Comparison of ENCODE assay signal across 27 cellular contexts in genomic region chr22:36815558-36816337, GRCh38. TPM values are rescaled to one million over a fixed set of nuclear protein-coding genes. Genes with fewer than 3 reads are reported as not detected.
DNase-seq lines count a peak whose midpoint lies in the region; TF ChIP-seq lines count a peak whose summit lies in the region.
"Had no signal": no experiment of that assay in that cellular context is flagged by ENCODE, and none has a peak within 500 bp of the region (broad histone marks: within the 10 kb centered on the region; RNA-seq: fewer than 3 reads in every experiment).

No MANE protein-coding gene starts in this region.

- no peaks in the 10 kb centered on the region for H4K20me1 ChIP-seq in PC-9 (ENCODE audit: insufficient read depth)

- no peak overlapping the region for H3K27ac ChIP-seq in iPS-20b (ENCODE audit: low read length)
- H3K27ac ChIP-seq in parathyroid adenoma = peak overlapping the region; percentile 85
- no peak overlapping the region for H3K27ac ChIP-seq in PC-9
- H3K27ac ChIP-seq: foreskin keratinocyte, upper lobe of right lung had no signal

- no peak for TF ChIP-seq CTCF in brain (conservative IDR thresholded peaks at IDR 0.05)
- TF ChIP-seq CTCF in parathyroid adenoma (IDR thresholded peaks at IDR 0.05) = no peak
- no peak for TF ChIP-seq CTCF in PC-9 (conservative IDR thresholded peaks at IDR 0.05)

- H3K9me2 ChIP-seq in PC-9 (ENCODE audit: insufficient read depth) = no peaks in the 10 kb centered on the region

- H3K36me3 ChIP-seq in iPS-20b (ENCODE audit: insufficient read depth, low read depth, low read length) (no peaks in the 10 kb centered on the region), parathyroid adenoma (ENCODE audit: control insufficient read depth, insufficient read depth, low read length) (no peaks in the 10 kb centered on the region), PC-9 (ENCODE audit: low read depth) (no peaks in the 10 kb centered on the region)
- H3K36me3 ChIP-seq: upper lobe of right lung had no signal

- H2AFZ ChIP-seq in parathyroid adenoma = peak overlapping the region; percentile 68
- no peak overlapping the region for H2AFZ ChIP-seq in PC-9

- H3K4me1 ChIP-seq in iPS-20b (ENCODE audit: insufficient read depth, low read length) (peaks cover 7% of the 10 kb centered on the region), parathyroid adenoma (peaks cover 8% of the 10 kb centered on the region), PC-9 (replicated peaks; ENCODE audit: insufficient read depth) (0 out of 2 replicates have a peak, but pooled peaks cover 5% of the 10 kb centered on the region)
- H3K4me1 ChIP-seq: foreskin keratinocyte had no signal

- no peak for DNase-seq in activated naive CD4-positive, alpha-beta T cell treated with Interleukin-2 at 50 U/mL for 16 hours
- DNase-seq in PC-9 = no peak
- no peak for DNase-seq in SHP77 (lab: John Stamatoyannopoulos, UW)
- no peak for DNase-seq in activated CD4-positive, alpha-beta T cell treated with anti-CD3 and anti-CD28 coated beads, Interleukin-2, amount 10 ng/mL, durations not matched to agents 7 days and 5 days
- DNase-seq: 8988T; activated CD4-positive, alpha-beta T cell treated with anti-CD3 and anti-CD28 coated beads for 4 hours; DMS53; effector CD8-positive, alpha-beta T cell; foreskin keratinocyte; GF-D8; hippocampal formation; NCI-H1694 treated with DMSO at 0.1 percent for 48 hours; NCI-H524 treated with DMSO at 0.1 percent for 48 hours; upper lobe of right lung had no signal

- H3K27ac Mint-ChIP-seq in activated naive CD4-positive, alpha-beta T cell treated with anti-CD3 and anti-CD28 coated beads, Interleukin-2, amount 50 U/mL, for 24 hours = no peak overlapping the region
- H3K27ac Mint-ChIP-seq in brain = no peak overlapping the region
- H3K27ac Mint-ChIP-seq in activated CD4-positive, alpha-beta T cell treated with anti-CD3 and anti-CD28 coated beads, Interleukin-2, amount 10 ng/mL, durations not matched to agents 7 days and 5 days = no peak overlapping the region
- H3K27ac Mint-ChIP-seq: activated T-helper 1 cell treated with anti-CD3 and anti-CD28 coated beads, Interleukin-12 subunit alpha, Interleukin-12 subunit beta, Interleukin-2, Interleukin-4 antibody, amounts not matched to agents 30 ng/mL and 10 ng/mL and 1 ng/mL, durations not matched to agents 14 hours and 24 hours and 36 hours; stimulated activated effector memory CD8-positive, alpha-beta T cell treated with anti-CD3 and anti-CD28 coated beads, Interleukin-12 subunit alpha, Interleukin-12 subunit beta, amount 100 ng/mL, for 72 hours; T-helper 1 cell treated with Interleukin-12 subunit alpha and Interleukin-12 subunit beta and Interleukin-4 antibody, amounts not matched to agents 30 μg/mL and 1 μg/mL, for 36 hours had no signal

- POLR2A ChIA-PET in PC-9 (lab: Charles Lee; ENCODE audit: unreplicated experiment) = no interaction called here
- POLR2A ChIA-PET in activated CD4-positive, alpha-beta T cell treated with anti-CD3 and anti-CD28 coated beads, Interleukin-2, amount 10 ng/mL, durations not matched to agents 7 days and 5 days (lab: Charles Lee) = no interaction called here

- H3K4me1 Mint-ChIP-seq in activated naive CD4-positive, alpha-beta T cell treated with anti-CD3 and anti-CD28 coated beads, Interleukin-2, amount 50 U/mL, for 24 hours = peaks cover 19% of the 10 kb centered on the region
- peaks cover 18% of the 10 kb centered on the region for H3K4me1 Mint-ChIP-seq in brain
- peaks cover 4% of the 10 kb centered on the region for H3K4me1 Mint-ChIP-seq in activated CD4-positive, alpha-beta T cell treated with anti-CD3 and anti-CD28 coated beads, Interleukin-2, amount 10 ng/mL, durations not matched to agents 7 days and 5 days

- H3K9me3 Mint-ChIP-seq in activated naive CD4-positive, alpha-beta T cell treated with anti-CD3 and anti-CD28 coated beads, Interleukin-2, amount 50 U/mL, for 24 hours = no peaks in the 10 kb centered on the region
- peaks cover 0 to 3% (median 0%) of the 10 kb centered on the region in 5 experiments for H3K9me3 Mint-ChIP-seq in brain
- H3K9me3 Mint-ChIP-seq in activated CD4-positive, alpha-beta T cell treated with anti-CD3 and anti-CD28 coated beads, Interleukin-2, amount 10 ng/mL, durations not matched to agents 7 days and 5 days = no peaks in the 10 kb centered on the region
- H3K9me3 Mint-ChIP-seq: activated T-helper 1 cell treated with anti-CD3 and anti-CD28 coated beads, Interleukin-12 subunit alpha, Interleukin-12 subunit beta, Interleukin-2, Interleukin-4 antibody, amounts not matched to agents 30 ng/mL and 10 ng/mL and 1 ng/mL, durations not matched to agents 14 hours and 24 hours and 36 hours; stimulated activated effector memory CD8-positive, alpha-beta T cell treated with anti-CD3 and anti-CD28 coated beads, Interleukin-12 subunit alpha, Interleukin-12 subunit beta, amount 100 ng/mL, for 72 hours; T-helper 1 cell treated with Interleukin-12 subunit alpha and Interleukin-12 subunit beta and Interleukin-4 antibody, amounts not matched to agents 30 μg/mL and 1 μg/mL, for 36 hours had no signal

- H3K79me2 ChIP-seq in parathyroid adenoma (no peaks in the 10 kb centered on the region), PC-9 (ENCODE audit: low read depth) (no peaks in the 10 kb centered on the region)

- H3K27me3 ChIP-seq in iPS-20b (ENCODE audit: insufficient read depth, low read length) = peaks cover 79% of the 10 kb centered on the region
- H3K27me3 ChIP-seq in parathyroid adenoma (ENCODE audit: control insufficient read depth, insufficient read depth, low read length) = no peaks in the 10 kb centered on the region
- H3K27me3 ChIP-seq in PC-9 (ENCODE audit: insufficient read depth, low read depth) = peaks cover 80% of the 10 kb centered on the region

- BruUV-seq in PC-9 (replicated peaks; lab: Mats Ljungman, UMichigan) = no TSS peak

- H3K4me2 ChIP-seq in parathyroid adenoma (ENCODE audit: low read length) = peak overlapping the region; percentile 96
- no peak overlapping the region for H3K4me2 ChIP-seq in PC-9

- intact Hi-C loops in PC-9 (cut with micrococcal nuclease; ENCODE audit: unreplicated experiment) = no loop called here

- CTCF ChIA-PET in PC-9 (lab: Charles Lee) = no interaction called here
- CTCF ChIA-PET in activated CD4-positive, alpha-beta T cell treated with anti-CD3 and anti-CD28 coated beads, Interleukin-2, amount 10 ng/mL, durations not matched to agents 7 days and 5 days (lab: Charles Lee) = no interaction called here

- H3F3A ChIP-seq in PC-9 (ENCODE audit: insufficient read depth, low read depth) = no peaks in the 10 kb centered on the region

- H3K9ac ChIP-seq in iPS-20b (ENCODE audit: low read depth, low read length) (no peak overlapping the region), parathyroid adenoma (peak overlapping the region; percentile 19)

- peak overlapping the region; percentile 77; the same call in 1 of the 2 replicates for H3K4me3 ChIP-seq in iPS-20b (ENCODE audit: low read length)
- peak overlapping the region; percentile 94 for H3K4me3 ChIP-seq in parathyroid adenoma (ENCODE audit: low read depth, low read length)
- no peak overlapping the region for H3K4me3 ChIP-seq in PC-9

- peaks cover 36% of the 10 kb centered on the region for H3K27me3 Mint-ChIP-seq in activated naive CD4-positive, alpha-beta T cell treated with anti-CD3 and anti-CD28 coated beads, Interleukin-2, amount 50 U/mL, for 24 hours
- H3K27me3 Mint-ChIP-seq in brain = peaks cover 92% of the 10 kb centered on the region
- H3K27me3 Mint-ChIP-seq in activated CD4-positive, alpha-beta T cell treated with anti-CD3 and anti-CD28 coated beads, Interleukin-2, amount 10 ng/mL, durations not matched to agents 7 days and 5 days = peaks cover 75% of the 10 kb centered on the region

- H3K4me3 Mint-ChIP-seq in activated naive CD4-positive, alpha-beta T cell treated with anti-CD3 and anti-CD28 coated beads, Interleukin-2, amount 50 U/mL, for 24 hours = peak overlapping the region; percentile 16
- peak overlapping the region in 3 of 5 experiments; percentile 44 to 75 (median 70) for H3K4me3 Mint-ChIP-seq in brain
- no peak overlapping the region for H3K4me3 Mint-ChIP-seq in activated CD4-positive, alpha-beta T cell treated with anti-CD3 and anti-CD28 coated beads, Interleukin-2, amount 10 ng/mL, durations not matched to agents 7 days and 5 days
- H3K4me3 Mint-ChIP-seq: activated T-helper 1 cell treated with anti-CD3 and anti-CD28 coated beads, Interleukin-12 subunit alpha, Interleukin-12 subunit beta, Interleukin-2, Interleukin-4 antibody, amounts not matched to agents 30 ng/mL and 10 ng/mL and 1 ng/mL, durations not matched to agents 14 hours and 24 hours and 36 hours; stimulated activated effector memory CD8-positive, alpha-beta T cell treated with anti-CD3 and anti-CD28 coated beads, Interleukin-12 subunit alpha, Interleukin-12 subunit beta, amount 100 ng/mL, for 72 hours; T-helper 1 cell treated with Interleukin-12 subunit alpha and Interleukin-12 subunit beta and Interleukin-4 antibody, amounts not matched to agents 30 μg/mL and 1 μg/mL, for 36 hours had no signal

- H3K36me3 Mint-ChIP-seq in activated naive CD4-positive, alpha-beta T cell treated with anti-CD3 and anti-CD28 coated beads, Interleukin-2, amount 50 U/mL, for 24 hours = no peaks in the 10 kb centered on the region
- no peaks in the 10 kb centered on the region for H3K36me3 Mint-ChIP-seq in brain
- H3K36me3 Mint-ChIP-seq in activated CD4-positive, alpha-beta T cell treated with anti-CD3 and anti-CD28 coated beads, Interleukin-2, amount 10 ng/mL, durations not matched to agents 7 days and 5 days (ENCODE audit: low read depth) = no peaks in the 10 kb centered on the region
- H3K36me3 Mint-ChIP-seq: stimulated activated effector memory CD8-positive, alpha-beta T cell treated with anti-CD3 and anti-CD28 coated beads, Interleukin-12 subunit alpha, Interleukin-12 subunit beta, amount 100 ng/mL, for 72 hours had no signal

- H3K9me3 ChIP-seq in iPS-20b (ENCODE audit: insufficient read depth, low read depth, low read length) (no peaks in the 10 kb centered on the region), parathyroid adenoma (ENCODE audit: control insufficient read depth, low read length) (no peaks in the 10 kb centered on the region), PC-9 (ENCODE audit: insufficient read depth, low read depth) (no peaks in the 10 kb centered on the region)
- H3K9me3 ChIP-seq: upper lobe of right lung had no signal

RNA-seq across cellular contexts. Expression of gene PVALB, which starts 1.1 kb away (rescaled TPM):
- 23.8 TPM for polyA plus RNA-seq in brain (ENCODE audit: insufficient read depth, low read depth, low replicate concordance)
- not detected in 2 replicates for total RNA-seq in PC-9 (2021)
- total RNA-seq in activated CD4-positive, alpha-beta T cell treated with anti-CD3 and anti-CD28 coated beads, Interleukin-2, amount 10 ng/mL, durations not matched to agents 7 days and 5 days = not detected
- total RNA-seq: activated T-helper 1 cell treated with anti-CD3 and anti-CD28 coated beads, Interleukin-12 subunit alpha, Interleukin-12 subunit beta, Interleukin-2, Interleukin-4 antibody, amounts not matched to agents 30 ng/mL and 10 ng/mL and 1 ng/mL, durations not matched to agents 14 hours and 24 hours and 36 hours; esophagus mucosa; foreskin keratinocyte; kidney epithelial cell; LHCN-M2; lung microvascular endothelial cell; omental fat pad; RPMI7951 had no signal
- polyA plus RNA-seq: foreskin keratinocyte had no signal

RNA-seq across cellular contexts. Expression of gene IFT27, which starts 39.8 kb away (rescaled TPM):
- polyA plus RNA-seq in brain (ENCODE audit: insufficient read depth, low read depth, low replicate concordance) = 59.0 TPM
- 74.2 and 84.2 TPM in 2 replicates for total RNA-seq in PC-9 (2021)
- 10 to 100 TPM; 20.7 to 29.0 TPM for total RNA-seq in activated CD4-positive, alpha-beta T cell treated with anti-CD3 and anti-CD28 coated beads, Interleukin-2, amount 10 ng/mL, durations not matched to agents 7 days and 5 days

RNA-seq across cellular contexts. Expression of gene NCF4, which starts 45.1 kb away (rescaled TPM):
- polyA plus RNA-seq in brain (ENCODE audit: insufficient read depth, low read depth, low replicate concordance) = 1.3 TPM
- 3.9 and 4.5 TPM in 2 replicates for total RNA-seq in PC-9 (2021)
- total RNA-seq in activated CD4-positive, alpha-beta T cell treated with anti-CD3 and anti-CD28 coated beads, Interleukin-2, amount 10 ng/mL, durations not matched to agents 7 days and 5 days = 10 to 100 TPM; 22.7 to 23.3 TPM
- total RNA-seq: foreskin keratinocyte, kidney epithelial cell, LHCN-M2, lung microvascular endothelial cell, RPMI7951 had no signal
- polyA plus RNA-seq: foreskin keratinocyte had no signal
